1 cellular context compared by ENCODE assay signal in the genomic region with DNA sequence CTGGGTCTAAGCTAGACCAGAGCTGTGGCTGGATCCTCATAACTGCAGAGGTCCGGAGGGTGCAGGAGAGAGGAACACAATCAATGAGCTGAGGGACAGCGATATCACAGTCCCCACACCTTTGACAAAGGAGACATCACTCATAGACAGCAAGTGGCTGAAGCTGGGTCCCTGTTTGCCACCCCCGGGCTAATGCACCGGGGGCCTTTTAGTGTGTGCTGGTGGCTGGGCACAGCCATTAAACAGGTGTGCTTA.
TF ChIP-seq lines count a peak whose summit lies in the region.

No MANE protein-coding gene starts in this region.

TF ChIP-seq in IMR-90, 13 proteins besides CTCF, POLR2A, EP300 and RAD21 (continued from another document):
- TF ChIP-seq, protein P1, sequence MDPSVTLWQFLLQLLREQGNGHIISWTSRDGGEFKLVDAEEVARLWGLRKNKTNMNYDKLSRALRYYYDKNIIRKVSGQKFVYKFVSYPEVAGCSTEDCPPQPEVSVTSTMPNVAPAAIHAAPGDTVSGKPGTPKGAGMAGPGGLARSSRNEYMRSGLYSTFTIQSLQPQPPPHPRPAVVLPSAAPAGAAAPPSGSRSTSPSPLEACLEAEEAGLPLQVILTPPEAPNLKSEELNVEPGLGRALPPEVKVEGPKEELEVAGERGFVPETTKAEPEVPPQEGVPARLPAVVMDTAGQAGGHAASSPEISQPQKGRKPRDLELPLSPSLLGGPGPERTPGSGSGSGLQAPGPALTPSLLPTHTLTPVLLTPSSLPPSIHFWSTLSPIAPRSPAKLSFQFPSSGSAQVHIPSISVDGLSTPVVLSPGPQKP (IDR thresholded peaks at IDR 0.05; ENCODE audit: borderline replicate concordance, low read depth, low read length) = no peak
TF ChIP-seq in IMR-90: peak in this region for 0.
